ENCODE assay signal across 8 cellular contexts in the genomic region with DNA sequence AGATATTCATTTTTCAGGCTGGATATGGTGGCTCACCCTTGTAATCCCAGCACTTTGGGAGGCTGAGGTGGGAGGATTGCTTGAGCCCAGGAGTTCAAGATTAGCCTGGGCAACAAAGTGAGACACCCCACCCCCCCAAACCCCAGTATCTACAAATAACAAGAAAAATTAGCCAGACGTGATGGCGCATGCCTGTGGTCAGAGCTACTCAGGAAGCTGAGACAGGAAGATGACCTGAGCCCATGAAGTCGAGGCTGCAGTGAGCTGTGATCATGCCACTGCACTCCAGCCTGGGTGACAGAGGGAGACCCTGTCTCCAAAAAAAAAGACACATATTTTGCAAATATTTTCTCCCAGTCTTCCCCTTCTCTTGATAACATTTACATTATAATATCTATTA. TPM values are rescaled to one million over a fixed set of nuclear protein-coding genes. Genes with fewer than 3 reads are reported as not detected.
DNase-seq lines count a peak whose midpoint lies in the region; ATAC-seq and TF ChIP-seq lines count a peak whose summit lies in the region.
"Not testable (repeated sequence)": the region's sequence is repeated elsewhere in the genome, so short reads cannot be mapped to it uniquely, and the experiment has no call there.

No MANE protein-coding gene starts in this region.

- CTCF ChIA-PET in activated CD8-positive, alpha-beta T cell treated with anti-CD3 and anti-CD28 coated beads for 36 hours (lab: Charles Lee): not testable (repeated sequence)

- DNase-seq in GM12864 (ENCODE audit: low read depth): peak; percentile 38
- not testable (repeated sequence) for DNase-seq in HFFc6; epithelial cell of prostate (ENCODE audit: low read depth, low spot score); stimulated activated effector memory CD8-positive, alpha-beta T cell treated with anti-CD3 and anti-CD28 coated beads, Interleukin-12 subunit alpha, Interleukin-12 subunit beta, amount 100 ng/mL, for 72 hours (ENCODE audit: low spot score in 2 of 2)
- peak; percentile 78 for DNase-seq in MM.1S
- peak; percentile 41 for DNase-seq in activated CD8-positive, alpha-beta T cell treated with anti-CD3 and anti-CD28 coated beads for 36 hours

- H3K4me1 ChIP-seq in MM.1S (ENCODE audit: low read length): peaks cover 20% of the 10 kb centered on the region

- not testable (repeated sequence) for H3F3A ChIP-seq in MM.1S (ENCODE audit: insufficient read depth, low read length)

- not testable (repeated sequence) for H4K20me1 ChIP-seq in MM.1S (ENCODE audit: insufficient read depth, low read length)

- POLR2A ChIA-PET in activated CD8-positive, alpha-beta T cell treated with anti-CD3 and anti-CD28 coated beads for 36 hours (lab: Charles Lee): not testable (repeated sequence)

- H3K27me3 ChIP-seq in MM.1S (replicated peaks; ENCODE audit: insufficient read depth, low read length): not testable (repeated sequence)

- intact Hi-C loops in activated CD8-positive, alpha-beta T cell treated with anti-CD3 and anti-CD28 coated beads for 36 hours (cut with micrococcal nuclease): not testable (repeated sequence)

- not testable (repeated sequence) for TF ChIP-seq CTCF in GM12864 (IDR thresholded peaks at IDR 0.05; ENCODE audit: low read depth, low read length, missing control alignments); HFFc6 (IDR thresholded peaks at IDR 0.05); MM.1S (IDR thresholded peaks at IDR 0.05; ENCODE audit: low read length); activated CD8-positive, alpha-beta T cell treated with anti-CD3 and anti-CD28 coated beads for 36 hours (IDR thresholded peaks at IDR 0.05)

- H3K27me3 Mint-ChIP-seq in HFFc6 (ENCODE audit: insufficient read depth); activated CD8-positive, alpha-beta T cell treated with anti-CD3 and anti-CD28 coated beads for 36 hours: not testable (repeated sequence)

- H2AFZ ChIP-seq in MM.1S (ENCODE audit: low read length): peak overlapping the region; percentile 47

- not testable (repeated sequence) for H3K79me2 ChIP-seq in MM.1S (ENCODE audit: low read length)

- not testable (repeated sequence) for H3K4me3 ChIP-seq in GM12864 (ENCODE audit: low read depth, low read length); MM.1S (ENCODE audit: low read length)

- peak overlapping the region; percentile 62 for H3K27ac Mint-ChIP-seq in HFFc6
- H3K27ac Mint-ChIP-seq in activated CD8-positive, alpha-beta T cell treated with anti-CD3 and anti-CD28 coated beads for 36 hours; stimulated activated effector memory CD8-positive, alpha-beta T cell treated with anti-CD3 and anti-CD28 coated beads, Interleukin-12 subunit alpha, Interleukin-12 subunit beta, amount 100 ng/mL, for 72 hours: not testable (repeated sequence)

- H3K36me3 Mint-ChIP-seq in HFFc6 (ENCODE audit: low read depth); activated CD8-positive, alpha-beta T cell treated with anti-CD3 and anti-CD28 coated beads for 36 hours (ENCODE audit: low read depth); stimulated activated effector memory CD8-positive, alpha-beta T cell treated with anti-CD3 and anti-CD28 coated beads, Interleukin-12 subunit alpha, Interleukin-12 subunit beta, amount 100 ng/mL, for 72 hours: not testable (repeated sequence)

- H3K9me3 ChIP-seq in MM.1S (replicated peaks; ENCODE audit: insufficient read depth, low read length): not testable (repeated sequence)

- peak; percentile 64 for ATAC-seq in GM19395 (IDR thresholded peaks at IDR 0.05; ENCODE audit: unreplicated experiment)
- ATAC-seq in HG03280 (IDR thresholded peaks at IDR 0.05; ENCODE audit: unreplicated experiment): peak; percentile 46
- ATAC-seq in activated CD8-positive, alpha-beta T cell treated with anti-CD3 and anti-CD28 coated beads for 36 hours: not testable (repeated sequence)
- ATAC-seq in stimulated activated effector memory CD8-positive, alpha-beta T cell treated with anti-CD3 and anti-CD28 coated beads, Interleukin-12 subunit alpha, Interleukin-12 subunit beta, amount 100 ng/mL, for 72 hours: peak; percentile 52

- H3K36me3 ChIP-seq in MM.1S (replicated peaks; ENCODE audit: insufficient read depth, low read length): not testable (repeated sequence)

- H3K9ac ChIP-seq in MM.1S (ENCODE audit: low read length): not testable (repeated sequence)

- peak overlapping the region; percentile 53; the same call in 1 of the 2 replicates for H3K4me2 ChIP-seq in MM.1S (ENCODE audit: low read depth, low read length)

- H3K9me3 Mint-ChIP-seq in HFFc6; activated CD8-positive, alpha-beta T cell treated with anti-CD3 and anti-CD28 coated beads for 36 hours; stimulated activated effector memory CD8-positive, alpha-beta T cell treated with anti-CD3 and anti-CD28 coated beads, Interleukin-12 subunit alpha, Interleukin-12 subunit beta, amount 100 ng/mL, for 72 hours: not testable (repeated sequence)

- H3K4me1 Mint-ChIP-seq in HFFc6 (ENCODE audit: low read depth): peaks cover 47% of the 10 kb centered on the region
- H3K4me1 Mint-ChIP-seq in activated CD8-positive, alpha-beta T cell treated with anti-CD3 and anti-CD28 coated beads for 36 hours (ENCODE audit: low read depth): peaks cover 38% of the 10 kb centered on the region
- H3K4me1 Mint-ChIP-seq in stimulated activated effector memory CD8-positive, alpha-beta T cell treated with anti-CD3 and anti-CD28 coated beads, Interleukin-12 subunit alpha, Interleukin-12 subunit beta, amount 100 ng/mL, for 72 hours: peaks cover 31% of the 10 kb centered on the region

- H3K27ac ChIP-seq in MM.1S (ENCODE audit: low read length): peak overlapping the region; percentile 36; the same call in 1 of the 2 replicates
- peak overlapping the region; percentile 26 for H3K27ac ChIP-seq in epithelial cell of prostate

- peak overlapping the region; percentile 13; the same call in 1 of the 2 replicates for H3K4me3 Mint-ChIP-seq in HFFc6
- H3K4me3 Mint-ChIP-seq in activated CD8-positive, alpha-beta T cell treated with anti-CD3 and anti-CD28 coated beads for 36 hours; stimulated activated effector memory CD8-positive, alpha-beta T cell treated with anti-CD3 and anti-CD28 coated beads, Interleukin-12 subunit alpha, Interleukin-12 subunit beta, amount 100 ng/mL, for 72 hours: not testable (repeated sequence)

- not testable (repeated sequence) for H3K9me2 ChIP-seq in MM.1S (replicated peaks; ENCODE audit: insufficient read depth, low read length)

RNA-seq across cellular contexts. Expression of a gene that starts 51.3 kb away (rescaled TPM):
- total RNA-seq in HFFc6 (2021; fragmentation: NEBNext Ultra II Directional; extraction: Animal tissue kit (Norgen Biotek cat#: 25700)): 10 to 100 TPM; 38.7 to 49.9 (median 45.3) TPM
- total RNA-seq in activated CD8-positive, alpha-beta T cell treated with anti-CD3 and anti-CD28 coated beads for 36 hours: 100 to 1,000 TPM; 197 to 200 TPM
